ENCODE assay signal across 8 cellular contexts in genomic region chr1:109282497-109282951, GRCh38. TPM values are rescaled to one million over a fixed set of nuclear protein-coding genes. Genes with fewer than 3 reads are reported as not detected.
DNase-seq lines count a peak whose midpoint lies in the region; ATAC-seq and TF ChIP-seq lines count a peak whose summit lies in the region.

No MANE protein-coding gene starts in this region.

- POLR2A ChIA-PET in GM10248 (lab: Yijun Ruan, JAX) = no interaction called here
- POLR2A ChIA-PET in RWPE1 (lab: Yijun Ruan, JAX; ENCODE audit: low non-redundant PET) = interaction anchor here (0.5 kb wide), 1 partner anchor 97 kb away, joined by 3 read pairs; no protein-coding TSS in a partner anchor

- peak overlapping the region; percentile 88 for H2AFZ ChIP-seq in fibroblast of lung (ENCODE audit: low read length)

- ATAC-seq in GM18909 (IDR thresholded peaks at IDR 0.05; ENCODE audit: poor library complexity, unreplicated experiment) (no peak), GM21717 (IDR thresholded peaks at IDR 0.05; ENCODE audit: unreplicated experiment) (no peak), HG03280 (IDR thresholded peaks at IDR 0.05; ENCODE audit: unreplicated experiment) (no peak)

- no peaks in the 10 kb centered on the region for H3K27me3 ChIP-seq in fibroblast of lung (ENCODE audit: control insufficient read depth, insufficient read depth, low read length)
- no peaks in the 10 kb centered on the region for H3K27me3 ChIP-seq in rectal smooth muscle tissue (ENCODE audit: control insufficient read depth, insufficient read depth, low read length)

- no peaks in the 10 kb centered on the region for H3K9me3 ChIP-seq in fibroblast of lung (ENCODE audit: control insufficient read depth, insufficient read depth, low read depth, low read length)

- H3K27ac ChIP-seq in RWPE1 = peak overlapping the region; percentile 91
- H3K27ac ChIP-seq in fibroblast of lung (ENCODE audit: insufficient read depth, low read length) = peak overlapping the region; percentile 80
- H3K27ac ChIP-seq in rectal smooth muscle tissue (ENCODE audit: low read depth, low read length) = peak overlapping the region; percentile 89

- peaks cover 22% of the 10 kb centered on the region for H3K79me2 ChIP-seq in fibroblast of lung (ENCODE audit: control insufficient read depth, insufficient read depth, low read length)

- H3K4me1 ChIP-seq in fibroblast of lung (ENCODE audit: control insufficient read depth, extremely low read depth, insufficient read depth, low read length) (peaks cover 2% of the 10 kb centered on the region), rectal smooth muscle tissue (ENCODE audit: control insufficient read depth, insufficient read depth, low read length) (peaks cover 6% of the 10 kb centered on the region)

- CTCF ChIA-PET in GM10248 (lab: Yijun Ruan, JAX) (interaction anchor here (0.8 to 2.3 kb wide), 15 partner anchors 10 to 250 kb away, joined by 3 to 20 read pairs (median 5); no protein-coding TSS in a partner anchor), RWPE1 (lab: Yijun Ruan, JAX) (interaction anchor here (1.1 kb wide), 1 partner anchor 28 kb away, joined by 5 read pairs; no protein-coding TSS in a partner anchor)

- H3K9ac ChIP-seq in fibroblast of lung (ENCODE audit: insufficient read depth, low read length) = peak overlapping the region; percentile 55
- peak overlapping the region; percentile 22 for H3K9ac ChIP-seq in rectal smooth muscle tissue (ENCODE audit: low read length)

- DNase-seq in GM10248 (ENCODE audit: extremely low spot score) (peak; percentile 48), RWPE1 (ENCODE audit: low spot score) (no peak), fibroblast of lung (ENCODE audit: low read depth in 2 of 2) (no peak), MV-4-11 (lab: John Stamatoyannopoulos, UW) (no peak)

- TF ChIP-seq CTCF in GM10248 (IDR thresholded peaks at IDR 0.05; ENCODE audit: control extremely low read depth, extremely low read depth, low read depth, missing control alignments) (no peak), RWPE1 (conservative IDR thresholded peaks at IDR 0.05; ENCODE audit: low read depth) (no peak), fibroblast of lung (conservative IDR thresholded peaks at IDR 0.05 in 1 of 2, IDR thresholded peaks at IDR 0.05 in 1 of 2; ENCODE audit: low read depth in 1 of 2, low read length in 2 of 2) (no peak)

- peak overlapping the region; percentile 97 for H3K4me2 ChIP-seq in fibroblast of lung (ENCODE audit: extremely low read depth, insufficient read depth, low read length)

- H3K4me3 ChIP-seq in fibroblast of lung (replicated peaks in 1 of 4; ENCODE audit: control extremely low read depth in 1 of 4, insufficient read depth in 1 of 4, low read depth in 3 of 4, low read length in 4 of 4) = peak overlapping the region; percentile 74 to 85 (median 76)
- peak overlapping the region; percentile 86 for H3K4me3 ChIP-seq in rectal smooth muscle tissue (ENCODE audit: low read length)

- H3K36me3 ChIP-seq in fibroblast of lung (ENCODE audit: control insufficient read depth, insufficient read depth, low read length) = no peaks in the 10 kb centered on the region
- no peaks in the 10 kb centered on the region for H3K36me3 ChIP-seq in rectal smooth muscle tissue (ENCODE audit: control insufficient read depth, insufficient read depth, low read length)

- no peaks in the 10 kb centered on the region for H4K20me1 ChIP-seq in fibroblast of lung (ENCODE audit: control insufficient read depth, extremely low read depth, insufficient read depth, low read length)

RNA-seq across cellular contexts. Expression of gene PSRC1, which starts 0.4 kb away (rescaled TPM):
- total RNA-seq in fibroblast of lung = 4.1 and 8.3 TPM in 2 replicates
- polyA plus RNA-seq in fibroblast of lung = 9.9 and 18.5 TPM in 2 replicates
- polyA plus RNA-seq in fibroblast of lung (2012) = 10.5 and 20.1 TPM in 2 replicates
- 8.0 and 16.7 TPM in 2 replicates for polyA minus RNA-seq in fibroblast of lung (ENCODE audit: low replicate concordance)

RNA-seq across cellular contexts. Expression of gene MYBPHL, which starts 24.3 kb away (rescaled TPM):
- total RNA-seq in fibroblast of lung = not detected in 2 replicates
- polyA plus RNA-seq in fibroblast of lung = not detected in 2 replicates
- not detected in 2 replicates for polyA plus RNA-seq in fibroblast of lung (2012)
- not detected in 2 replicates for polyA minus RNA-seq in fibroblast of lung (ENCODE audit: low replicate concordance)

RNA-seq across cellular contexts. Expression of gene CELSR2, which starts 33.2 kb away (rescaled TPM):
- total RNA-seq in fibroblast of lung = 3.1 and 3.5 TPM in 2 replicates
- polyA plus RNA-seq in fibroblast of lung = 0.67 and 1.2 TPM in 2 replicates
- polyA plus RNA-seq in fibroblast of lung (2012) = 1.3 and 1.7 TPM in 2 replicates
- 6.3 and 10.1 TPM in 2 replicates for polyA minus RNA-seq in fibroblast of lung (ENCODE audit: low replicate concordance)
